1 cellular context compared by ENCODE assay signal in the genomic region with DNA sequence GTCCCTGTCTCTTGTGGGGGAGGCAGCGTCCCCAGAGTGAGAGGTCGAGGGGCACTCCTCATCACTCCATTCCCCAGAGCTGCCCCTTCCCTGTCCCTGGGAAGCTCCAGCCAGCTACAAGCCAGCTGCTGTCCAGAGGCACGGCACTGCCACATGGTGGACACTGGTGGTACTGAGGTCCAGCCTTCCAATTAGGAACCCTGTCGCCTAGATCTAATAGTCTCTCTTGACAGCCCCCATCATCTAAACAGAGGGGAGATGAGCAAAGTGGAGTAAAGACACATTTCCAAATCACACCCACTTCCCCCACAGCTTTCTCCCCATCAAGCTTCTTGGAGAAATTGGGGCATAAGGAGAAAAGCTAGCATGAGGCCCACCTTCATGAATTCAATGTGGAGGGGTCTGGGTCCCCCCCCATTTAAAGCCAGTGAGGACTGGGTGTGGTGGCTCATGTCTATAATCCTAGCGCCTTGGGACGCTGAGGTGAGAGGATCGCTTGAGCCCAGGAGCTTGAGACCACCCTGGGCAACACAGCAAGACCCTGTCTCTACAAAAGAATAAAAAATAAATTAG.
A peak's percentile ranks its signal among the peaks of the same experiment; 100 is the strongest.
TF ChIP-seq lines count a peak whose summit lies in the region.

No MANE protein-coding gene starts in this region.

TF ChIP-seq in GM12878, 131 proteins besides CTCF, POLR2A, EP300 and RAD21:
- peak; percentile 69; the same call in 1 of the 2 replicates for TF ChIP-seq YY1 (IDR thresholded peaks at IDR 0.05; ENCODE audit: low read depth, low read length)
- no peak for TF ChIP-seq RFX5 (IDR thresholded peaks at IDR 0.05; ENCODE audit: low read depth, low read length)
- peak in 1 of 2 experiments; percentile 19; a peak in 1 of 4 replicates for TF ChIP-seq BHLHE40 (IDR thresholded peaks at IDR 0.05; ENCODE audit: borderline replicate concordance in 1 of 2, low read depth in 2 of 2, low read length in 1 of 2)
- TF ChIP-seq, protein P1, sequence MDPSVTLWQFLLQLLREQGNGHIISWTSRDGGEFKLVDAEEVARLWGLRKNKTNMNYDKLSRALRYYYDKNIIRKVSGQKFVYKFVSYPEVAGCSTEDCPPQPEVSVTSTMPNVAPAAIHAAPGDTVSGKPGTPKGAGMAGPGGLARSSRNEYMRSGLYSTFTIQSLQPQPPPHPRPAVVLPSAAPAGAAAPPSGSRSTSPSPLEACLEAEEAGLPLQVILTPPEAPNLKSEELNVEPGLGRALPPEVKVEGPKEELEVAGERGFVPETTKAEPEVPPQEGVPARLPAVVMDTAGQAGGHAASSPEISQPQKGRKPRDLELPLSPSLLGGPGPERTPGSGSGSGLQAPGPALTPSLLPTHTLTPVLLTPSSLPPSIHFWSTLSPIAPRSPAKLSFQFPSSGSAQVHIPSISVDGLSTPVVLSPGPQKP (IDR thresholded peaks at IDR 0.05; ENCODE audit: low read depth, low read length) = no peak
- no peak for TF ChIP-seq STAT1 (conservative IDR thresholded peaks at IDR 0.05)
- TF ChIP-seq WRNIP1 (IDR thresholded peaks at IDR 0.05; ENCODE audit: borderline replicate concordance, low read depth, low read length) = no peak
- no peak for TF ChIP-seq MEF2B (IDR thresholded peaks at IDR 0.05; ENCODE audit: partially characterized antibody, poor library complexity, severe bottlenecking)
- TF ChIP-seq BACH1 (IDR thresholded peaks at IDR 0.05; ENCODE audit: borderline replicate concordance) = no peak
- TF ChIP-seq IKZF1 (conservative IDR thresholded peaks at IDR 0.05) = peak; percentile 74
- no peak for TF ChIP-seq POLR2AphosphoS5 (IDR thresholded peaks at IDR 0.05; ENCODE audit: low read length)
- 0 out of 2 replicates have a peak, but pooled peaks have one; percentile 15 for TF ChIP-seq IRF4 (IDR thresholded peaks at IDR 0.05; ENCODE audit: low read depth, low read length)
- TF ChIP-seq IKZF2 (IDR thresholded peaks at IDR 0.05) = peak; percentile 23 to 52; a peak in 1 of 4 replicates
- TF ChIP-seq RBBP5 (conservative IDR thresholded peaks at IDR 0.05) = no peak
- TF ChIP-seq POLR2AphosphoS2 (IDR thresholded peaks at IDR 0.05; ENCODE audit: low read depth, low read length) = no peak
- TF ChIP-seq, protein P2, sequence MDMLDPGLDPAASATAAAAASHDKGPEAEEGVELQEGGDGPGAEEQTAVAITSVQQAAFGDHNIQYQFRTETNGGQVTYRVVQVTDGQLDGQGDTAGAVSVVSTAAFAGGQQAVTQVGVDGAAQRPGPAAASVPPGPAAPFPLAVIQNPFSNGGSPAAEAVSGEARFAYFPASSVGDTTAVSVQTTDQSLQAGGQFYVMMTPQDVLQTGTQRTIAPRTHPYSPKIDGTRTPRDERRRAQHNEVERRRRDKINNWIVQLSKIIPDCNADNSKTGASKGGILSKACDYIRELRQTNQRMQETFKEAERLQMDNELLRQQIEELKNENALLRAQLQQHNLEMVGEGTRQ (IDR thresholded peaks at IDR 0.05; ENCODE audit: borderline replicate concordance, low read depth, low read length) = no peak
- TF ChIP-seq RELA (IDR thresholded peaks at IDR 0.05; ENCODE audit: borderline replicate concordance, partially characterized antibody) = peak; percentile 39
- no peak for TF ChIP-seq HDGF (IDR thresholded peaks at IDR 0.05)
- TF ChIP-seq ZNF622 (IDR thresholded peaks at IDR 0.05) = no peak
- peak; percentile 81 for TF ChIP-seq EED (IDR thresholded peaks at IDR 0.05; ENCODE audit: low read depth)
- TF ChIP-seq, protein P3, sequence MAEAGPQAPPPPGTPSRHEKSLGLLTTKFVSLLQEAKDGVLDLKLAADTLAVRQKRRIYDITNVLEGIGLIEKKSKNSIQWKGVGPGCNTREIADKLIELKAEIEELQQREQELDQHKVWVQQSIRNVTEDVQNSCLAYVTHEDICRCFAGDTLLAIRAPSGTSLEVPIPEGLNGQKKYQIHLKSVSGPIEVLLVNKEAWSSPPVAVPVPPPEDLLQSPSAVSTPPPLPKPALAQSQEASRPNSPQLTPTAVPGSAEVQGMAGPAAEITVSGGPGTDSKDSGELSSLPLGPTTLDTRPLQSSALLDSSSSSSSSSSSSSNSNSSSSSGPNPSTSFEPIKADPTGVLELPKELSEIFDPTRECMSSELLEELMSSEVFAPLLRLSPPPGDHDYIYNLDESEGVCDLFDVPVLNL (IDR thresholded peaks at IDR 0.05; ENCODE audit: low read depth, low read length) = no peak
- TF ChIP-seq MYC (IDR thresholded peaks at IDR 0.05; ENCODE audit: insufficient read depth, insufficient read length, insufficient replicate concordance, low read length, severe bottlenecking) = no peak
- no peak for TF ChIP-seq CREM (IDR thresholded peaks at IDR 0.05; ENCODE audit: low read depth)
- peak; percentile 92 for TF ChIP-seq SMC3 (IDR thresholded peaks at IDR 0.05; ENCODE audit: borderline replicate concordance, low read length)
- no peak for TF ChIP-seq RB1 (IDR thresholded peaks at IDR 0.05; ENCODE audit: borderline replicate concordance)
TF ChIP-seq in GM12878: peak in this region for 8.
